Comparison of ENCODE assay signal across 2 cellular contexts in the genomic region with DNA sequence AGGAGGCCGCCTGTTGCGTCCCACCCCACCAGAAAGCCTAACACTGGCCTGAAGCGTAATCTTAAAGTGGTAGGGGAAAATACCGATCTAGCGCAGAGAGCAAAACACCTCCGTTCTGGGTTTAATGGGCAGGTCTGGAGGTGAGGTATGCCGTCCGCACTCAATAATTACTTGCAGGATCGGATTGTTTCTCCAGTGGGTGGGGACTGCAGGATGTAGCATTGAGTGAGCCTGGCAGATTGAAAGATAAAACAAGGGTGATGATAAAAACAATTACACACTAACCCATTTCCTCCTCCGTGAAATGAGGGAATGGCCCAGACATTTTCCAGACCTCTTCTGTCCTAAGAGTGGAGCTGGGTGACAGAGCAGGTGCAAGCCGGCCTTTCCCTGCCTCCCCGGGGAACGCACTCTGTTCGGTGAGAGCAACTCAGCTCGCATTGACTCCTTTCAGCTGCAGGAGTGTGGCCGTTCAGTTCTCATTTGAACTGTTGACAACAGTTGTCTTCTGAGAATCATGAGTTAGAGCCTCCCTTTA.
TF ChIP-seq lines count a peak whose summit lies in the region.

No MANE protein-coding gene starts in this region.

TF ChIP-seq in WTC11, 78 proteins besides CTCF, POLR2A, EP300 and RAD21:
- TF ChIP-seq, protein P1, sequence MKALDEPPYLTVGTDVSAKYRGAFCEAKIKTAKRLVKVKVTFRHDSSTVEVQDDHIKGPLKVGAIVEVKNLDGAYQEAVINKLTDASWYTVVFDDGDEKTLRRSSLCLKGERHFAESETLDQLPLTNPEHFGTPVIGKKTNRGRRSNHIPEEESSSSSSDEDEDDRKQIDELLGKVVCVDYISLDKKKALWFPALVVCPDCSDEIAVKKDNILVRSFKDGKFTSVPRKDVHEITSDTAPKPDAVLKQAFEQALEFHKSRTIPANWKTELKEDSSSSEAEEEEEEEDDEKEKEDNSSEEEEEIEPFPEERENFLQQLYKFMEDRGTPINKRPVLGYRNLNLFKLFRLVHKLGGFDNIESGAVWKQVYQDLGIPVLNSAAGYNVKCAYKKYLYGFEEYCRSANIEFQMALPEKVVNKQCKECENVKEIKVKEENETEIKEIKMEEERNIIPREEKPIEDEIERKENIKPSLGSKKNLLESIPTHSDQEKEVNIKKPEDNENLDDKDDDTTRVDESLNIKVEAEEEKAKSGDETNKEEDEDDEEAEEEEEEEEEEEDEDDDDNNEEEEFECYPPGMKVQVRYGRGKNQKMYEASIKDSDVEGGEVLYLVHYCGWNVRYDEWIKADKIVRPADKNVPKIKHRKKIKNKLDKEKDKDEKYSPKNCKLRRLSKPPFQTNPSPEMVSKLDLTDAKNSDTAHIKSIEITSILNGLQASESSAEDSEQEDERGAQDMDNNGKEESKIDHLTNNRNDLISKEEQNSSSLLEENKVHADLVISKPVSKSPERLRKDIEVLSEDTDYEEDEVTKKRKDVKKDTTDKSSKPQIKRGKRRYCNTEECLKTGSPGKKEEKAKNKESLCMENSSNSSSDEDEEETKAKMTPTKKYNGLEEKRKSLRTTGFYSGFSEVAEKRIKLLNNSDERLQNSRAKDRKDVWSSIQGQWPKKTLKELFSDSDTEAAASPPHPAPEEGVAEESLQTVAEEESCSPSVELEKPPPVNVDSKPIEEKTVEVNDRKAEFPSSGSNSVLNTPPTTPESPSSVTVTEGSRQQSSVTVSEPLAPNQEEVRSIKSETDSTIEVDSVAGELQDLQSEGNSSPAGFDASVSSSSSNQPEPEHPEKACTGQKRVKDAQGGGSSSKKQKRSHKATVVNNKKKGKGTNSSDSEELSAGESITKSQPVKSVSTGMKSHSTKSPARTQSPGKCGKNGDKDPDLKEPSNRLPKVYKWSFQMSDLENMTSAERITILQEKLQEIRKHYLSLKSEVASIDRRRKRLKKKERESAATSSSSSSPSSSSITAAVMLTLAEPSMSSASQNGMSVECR (CRISPR knock-in tag; IDR thresholded peaks at IDR 0.05; ENCODE audit: borderline replicate concordance): no peak; the same call in 1 of the 2 replicates
- TF ChIP-seq USF1 (CRISPR knock-in tag; IDR thresholded peaks at IDR 0.05): no peak
- TF ChIP-seq, protein P2, sequence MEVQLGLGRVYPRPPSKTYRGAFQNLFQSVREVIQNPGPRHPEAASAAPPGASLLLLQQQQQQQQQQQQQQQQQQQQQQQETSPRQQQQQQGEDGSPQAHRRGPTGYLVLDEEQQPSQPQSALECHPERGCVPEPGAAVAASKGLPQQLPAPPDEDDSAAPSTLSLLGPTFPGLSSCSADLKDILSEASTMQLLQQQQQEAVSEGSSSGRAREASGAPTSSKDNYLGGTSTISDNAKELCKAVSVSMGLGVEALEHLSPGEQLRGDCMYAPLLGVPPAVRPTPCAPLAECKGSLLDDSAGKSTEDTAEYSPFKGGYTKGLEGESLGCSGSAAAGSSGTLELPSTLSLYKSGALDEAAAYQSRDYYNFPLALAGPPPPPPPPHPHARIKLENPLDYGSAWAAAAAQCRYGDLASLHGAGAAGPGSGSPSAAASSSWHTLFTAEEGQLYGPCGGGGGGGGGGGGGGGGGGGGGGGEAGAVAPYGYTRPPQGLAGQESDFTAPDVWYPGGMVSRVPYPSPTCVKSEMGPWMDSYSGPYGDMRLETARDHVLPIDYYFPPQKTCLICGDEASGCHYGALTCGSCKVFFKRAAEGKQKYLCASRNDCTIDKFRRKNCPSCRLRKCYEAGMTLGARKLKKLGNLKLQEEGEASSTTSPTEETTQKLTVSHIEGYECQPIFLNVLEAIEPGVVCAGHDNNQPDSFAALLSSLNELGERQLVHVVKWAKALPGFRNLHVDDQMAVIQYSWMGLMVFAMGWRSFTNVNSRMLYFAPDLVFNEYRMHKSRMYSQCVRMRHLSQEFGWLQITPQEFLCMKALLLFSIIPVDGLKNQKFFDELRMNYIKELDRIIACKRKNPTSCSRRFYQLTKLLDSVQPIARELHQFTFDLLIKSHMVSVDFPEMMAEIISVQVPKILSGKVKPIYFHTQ (CRISPR knock-in tag; IDR thresholded peaks at IDR 0.05): no peak
- no peak for TF ChIP-seq USF2 (CRISPR knock-in tag; IDR thresholded peaks at IDR 0.05)
- no peak for TF ChIP-seq JUN (CRISPR knock-in tag; IDR thresholded peaks at IDR 0.05)
- TF ChIP-seq TEAD1 (CRISPR knock-in tag; IDR thresholded peaks at IDR 0.05): 0 out of 2 replicates have a peak, but pooled peaks have one; percentile 10

TF ChIP-seq in H1, 55 proteins besides CTCF, POLR2A, EP300 and RAD21 (continued from another document):
- TF ChIP-seq SRF (IDR thresholded peaks at IDR 0.05; ENCODE audit: low read depth, low read length) (no peak), SP1 (IDR thresholded peaks at IDR 0.05; ENCODE audit: low read depth, low read length) (no peak), TBP (IDR thresholded peaks at IDR 0.05; ENCODE audit: low read depth, low read length) (peak; percentile 1; the same call in 1 of the 2 replicates), HDAC6 (IDR thresholded peaks at IDR 0.05; ENCODE audit: low read depth, low read length) (no peak), SAP30 (IDR thresholded peaks at IDR 0.05; ENCODE audit: insufficient read depth, insufficient replicate concordance, low read length) (no peak), NRF1 (IDR thresholded peaks at IDR 0.05; ENCODE audit: low read depth, low read length) (no peak), TAF1 (IDR thresholded peaks at IDR 0.05; ENCODE audit: low read depth, low read length) (no peak), YY1 (IDR thresholded peaks at IDR 0.05; ENCODE audit: low read depth, low read length) (0 out of 2 replicates have a peak, but pooled peaks have one; percentile 32), ZNF274 (IDR thresholded peaks at IDR 0.05; ENCODE audit: borderline replicate concordance, extremely low read depth, low read length) (no peak), RBBP5 (IDR thresholded peaks at IDR 0.05; ENCODE audit: borderline replicate concordance, low read depth, low read length) (no peak), KDM1A (IDR thresholded peaks at IDR 0.05; ENCODE audit: borderline replicate concordance, low read length) (no peak), NANOG (IDR thresholded peaks at IDR 0.05; ENCODE audit: insufficient read depth, low read depth, low read length, poor library complexity, severe bottlenecking) (no peak), CHD2 (IDR thresholded peaks at IDR 0.05; ENCODE audit: low read length) (no peak), CREB1 (IDR thresholded peaks at IDR 0.05) (no peak), TAF7 (optimal IDR thresholded peaks at IDR 0.05; ENCODE audit: borderline replicate concordance, low read depth, low read length) (peak; percentile 56), RXRA (IDR thresholded peaks at IDR 0.05; ENCODE audit: insufficient read depth, low read depth, low read length) (no peak), RNF2 (IDR thresholded peaks at IDR 0.05; ENCODE audit: borderline replicate concordance, low read depth, low read length, missing control alignments, poor library complexity, severe bottlenecking) (no peak)
- TF ChIP-seq, protein P3, sequence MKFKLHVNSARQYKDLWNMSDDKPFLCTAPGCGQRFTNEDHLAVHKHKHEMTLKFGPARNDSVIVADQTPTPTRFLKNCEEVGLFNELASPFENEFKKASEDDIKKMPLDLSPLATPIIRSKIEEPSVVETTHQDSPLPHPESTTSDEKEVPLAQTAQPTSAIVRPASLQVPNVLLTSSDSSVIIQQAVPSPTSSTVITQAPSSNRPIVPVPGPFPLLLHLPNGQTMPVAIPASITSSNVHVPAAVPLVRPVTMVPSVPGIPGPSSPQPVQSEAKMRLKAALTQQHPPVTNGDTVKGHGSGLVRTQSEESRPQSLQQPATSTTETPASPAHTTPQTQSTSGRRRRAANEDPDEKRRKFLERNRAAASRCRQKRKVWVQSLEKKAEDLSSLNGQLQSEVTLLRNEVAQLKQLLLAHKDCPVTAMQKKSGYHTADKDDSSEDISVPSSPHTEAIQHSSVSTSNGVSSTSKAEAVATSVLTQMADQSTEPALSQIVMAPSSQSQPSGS (IDR thresholded peaks at IDR 0.05; ENCODE audit: low read length): no peak
